Comparison of ENCODE assay signal across 2 cellular contexts in genomic region chr16:17304814-17305169, GRCh38.
TF ChIP-seq lines count a peak whose summit lies in the region.

No MANE protein-coding gene starts in this region.

TF ChIP-seq in liver, 16 proteins besides CTCF, POLR2A, EP300 and RAD21 (continued from another document):
- TF ChIP-seq REST (IDR thresholded peaks at IDR 0.05), result no peak
- no peak for TF ChIP-seq HNF4G (IDR thresholded peaks at IDR 0.05)
- no peak for TF ChIP-seq HNF4A (conservative IDR thresholded peaks at IDR 0.05)
- no peak for TF ChIP-seq YY1 (IDR thresholded peaks at IDR 0.05)
- no peak for TF ChIP-seq TAF1 (conservative IDR thresholded peaks at IDR 0.05)
- TF ChIP-seq NR2F2 (IDR thresholded peaks at IDR 0.05), result no peak
- TF ChIP-seq RXRA (IDR thresholded peaks at IDR 0.05), result no peak
- TF ChIP-seq GABPA (IDR thresholded peaks at IDR 0.05 in 1 of 2, conservative IDR thresholded peaks at IDR 0.05 in 1 of 2), result no peak
- no peak for TF ChIP-seq SP1 (IDR thresholded peaks at IDR 0.05)
- TF ChIP-seq FOXA1 (IDR thresholded peaks at IDR 0.05), result no peak

TF ChIP-seq in WTC11, 78 proteins besides CTCF, POLR2A, EP300 and RAD21 (continued from another document):
- TF ChIP-seq FOXP4 (CRISPR knock-in tag; IDR thresholded peaks at IDR 0.05) (no peak), MAX (CRISPR knock-in tag; IDR thresholded peaks at IDR 0.05) (no peak), ZBTB43 (CRISPR knock-in tag; IDR thresholded peaks at IDR 0.05) (no peak), FOXP1 (CRISPR knock-in tag; IDR thresholded peaks at IDR 0.05; ENCODE audit: borderline replicate concordance) (no peak), ATF3 (CRISPR knock-in tag; conservative IDR thresholded peaks at IDR 0.05) (no peak), MLX (CRISPR knock-in tag; IDR thresholded peaks at IDR 0.05) (no peak), PRRX2 (CRISPR knock-in tag; IDR thresholded peaks at IDR 0.05) (no peak), ETV6 (CRISPR knock-in tag; IDR thresholded peaks at IDR 0.05) (no peak), RORB (CRISPR knock-in tag; IDR thresholded peaks at IDR 0.05) (no peak)
TF ChIP-seq in WTC11: peak in this region for 0.
